ENCODE assay signal across 21 cellular contexts in genomic region chr11:28043930-28044709, GRCh38.
"Had no signal": no experiment of that assay in that cellular context is flagged by ENCODE, and none has a peak within 500 bp of the region (broad histone marks: within the 10 kb centered on the region; RNA-seq: fewer than 3 reads in every experiment).

No MANE protein-coding gene starts in this region.

- H3K4me3 ChIP-seq: cardiac muscle cell had no signal

- H3K27me3 Mint-ChIP-seq: activated CD4-positive, alpha-beta T cell treated with anti-CD3 and anti-CD28 coated beads, Interleukin-2, amount 10 ng/mL, durations not matched to agents 24 days and 14 days; activated CD8-positive, alpha-beta memory T cell treated with anti-CD3 and anti-CD28 coated beads, Interleukin-2, amount 10 ng/mL, durations not matched to agents 7 days and 5 days; activated naive CD8-positive, alpha-beta T cell; activated T-cell treated with anti-CD3 and anti-CD28 coated beads, Interleukin-2, amount 50 U/mL, for 24 hours had no signal

- H3K27ac Mint-ChIP-seq: activated CD4-positive, alpha-beta T cell treated with anti-CD3 and anti-CD28 coated beads, Interleukin-2, amount 10 ng/mL, durations not matched to agents 24 days and 14 days; activated CD8-positive, alpha-beta memory T cell treated with anti-CD3 and anti-CD28 coated beads, Interleukin-2, amount 10 ng/mL, durations not matched to agents 7 days and 5 days; activated naive CD4-positive, alpha-beta T cell treated with anti-CD3 and anti-CD28 coated beads for 36 hours; activated naive CD8-positive, alpha-beta T cell; activated T-cell treated with anti-CD3 and anti-CD28 coated beads, Interleukin-2, amount 50 U/mL, for 24 hours; T-helper 1 cell treated with Interleukin-12 subunit alpha and Interleukin-12 subunit beta and Interleukin-4 antibody, amounts not matched to agents 30 μg/mL and 1 μg/mL, for 36 hours; WTC11 had no signal

- H3K4me1 Mint-ChIP-seq: activated CD4-positive, alpha-beta T cell treated with anti-CD3 and anti-CD28 coated beads, Interleukin-2, amount 10 ng/mL, durations not matched to agents 24 days and 14 days; activated CD8-positive, alpha-beta memory T cell treated with anti-CD3 and anti-CD28 coated beads, Interleukin-2, amount 10 ng/mL, durations not matched to agents 7 days and 5 days; WTC11 had no signal

- DNase-seq: activated CD4-positive, alpha-beta T cell treated with anti-CD3 and anti-CD28 coated beads, Interleukin-2, amount 10 ng/mL, durations not matched to agents 24 days and 14 days; activated CD4-positive, alpha-beta T cell treated with anti-CD3 and anti-CD28 coated beads, Interleukin-2, amount 50 U/mL, for 48 hours; activated CD4-positive, CD25-positive, alpha-beta regulatory T cell treated with anti-CD3 and anti-CD28 coated beads, Interleukin-2, amount 50 U/mL, for 72 hours; activated CD8-positive, alpha-beta memory T cell treated with anti-CD3 and anti-CD28 coated beads, Interleukin-2, amount 10 ng/mL, durations not matched to agents 7 days and 5 days; activated effector memory CD4-positive, alpha-beta T cell treated with anti-CD3 and anti-CD28 coated beads, Interleukin-2, amount 50 U/mL, for 16 hours; activated naive CD4-positive, alpha-beta T cell treated with anti-CD3 and anti-CD28 coated beads for 36 hours; activated T-cell treated with anti-CD3 and anti-CD28 coated beads, Interleukin-2, amount 50 U/mL, for 24 hours; amygdala; brain microvascular endothelial cell; Karpas-422; MM.1S; NCI-H1105; NCI-H1436; NCI-H1694 treated with DMSO at 0.1 percent for 48 hours; NCI-H2029 treated with DMSO at 0.1 percent for 48 hours; NCI-H510A treated with DMSO at 0.1 percent for 48 hours; SHP77 treated with DMSO at 0.1 percent for 48 hours had no signal

- H3K4me3 Mint-ChIP-seq: activated CD4-positive, alpha-beta T cell treated with anti-CD3 and anti-CD28 coated beads, Interleukin-2, amount 10 ng/mL, durations not matched to agents 24 days and 14 days; activated CD8-positive, alpha-beta memory T cell treated with anti-CD3 and anti-CD28 coated beads, Interleukin-2, amount 10 ng/mL, durations not matched to agents 7 days and 5 days; activated naive CD4-positive, alpha-beta T cell treated with anti-CD3 and anti-CD28 coated beads for 36 hours; activated naive CD8-positive, alpha-beta T cell; activated T-cell treated with anti-CD3 and anti-CD28 coated beads, Interleukin-2, amount 50 U/mL, for 24 hours; T-helper 1 cell treated with Interleukin-12 subunit alpha and Interleukin-12 subunit beta and Interleukin-4 antibody, amounts not matched to agents 30 μg/mL and 1 μg/mL, for 36 hours; WTC11 had no signal

- H3K27me3 ChIP-seq: brain microvascular endothelial cell, cardiac muscle cell had no signal

- H3K36me3 ChIP-seq: brain microvascular endothelial cell, cardiac muscle cell had no signal

- H3K9me3 Mint-ChIP-seq: activated CD4-positive, alpha-beta T cell treated with anti-CD3 and anti-CD28 coated beads, Interleukin-2, amount 10 ng/mL, durations not matched to agents 24 days and 14 days; activated naive CD4-positive, alpha-beta T cell treated with anti-CD3 and anti-CD28 coated beads for 36 hours; activated T-cell treated with anti-CD3 and anti-CD28 coated beads, Interleukin-2, amount 50 U/mL, for 24 hours; T-helper 1 cell treated with Interleukin-12 subunit alpha and Interleukin-12 subunit beta and Interleukin-4 antibody, amounts not matched to agents 30 μg/mL and 1 μg/mL, for 36 hours; WTC11 had no signal

- ATAC-seq: activated CD8-positive, alpha-beta memory T cell treated with anti-CD3 and anti-CD28 coated beads, Interleukin-2, amount 10 ng/mL, durations not matched to agents 7 days and 5 days; WTC11 had no signal

- H3K36me3 Mint-ChIP-seq: activated naive CD8-positive, alpha-beta T cell; WTC11 had no signal

- H3K27ac ChIP-seq: brain microvascular endothelial cell, cardiac muscle cell had no signal
